18 cellular contexts compared by ENCODE assay signal in genomic region chr6:26361544-26361943, GRCh38. TPM values are rescaled to one million over a fixed set of nuclear protein-coding genes. Genes with fewer than 3 reads are reported as not detected.
DNase-seq lines count a peak whose midpoint lies in the region; ATAC-seq and TF ChIP-seq lines count a peak whose summit lies in the region.
"Had no signal": no experiment of that assay in that cellular context is flagged by ENCODE, and none has a peak within 500 bp of the region (broad histone marks: within the 10 kb centered on the region; RNA-seq: fewer than 3 reads in every experiment).

No MANE protein-coding gene starts in this region.

- H3K27ac Mint-ChIP-seq in CD4-positive, alpha-beta T cell, result peak overlapping the region; percentile 77
- peak overlapping the region; percentile 70 to 96 (median 91) for H3K27ac Mint-ChIP-seq in CD8-positive, alpha-beta memory T cell
- H3K27ac Mint-ChIP-seq in T-helper 17 cell, result peak overlapping the region; percentile 86

- no peaks in the 10 kb centered on the region for H3K27me3 Mint-ChIP-seq in CD4-positive, alpha-beta T cell
- H3K27me3 Mint-ChIP-seq in CD8-positive, alpha-beta memory T cell, result peaks cover 0 to 1% of the 10 kb centered on the region in 2 donors
- H3K27me3 Mint-ChIP-seq in T-helper 17 cell, result no peaks in the 10 kb centered on the region

- ATAC-seq in CD4-positive, alpha-beta T cell (ENCODE audit: poor library complexity), result no peak
- no peak for ATAC-seq in T-helper 17 cell
- no peak for ATAC-seq in GM21515 (IDR thresholded peaks at IDR 0.05; ENCODE audit: unreplicated experiment)
- ATAC-seq: heart left ventricle had no signal

- no peak overlapping the region for H3K9ac ChIP-seq in mucosa of rectum (ENCODE audit: low read depth in 1 of 2, low read length in 2 of 2)
- H3K9ac ChIP-seq: parathyroid adenoma had no signal

- no peak for DNase-seq in CD4-positive, alpha-beta T cell
- no peak for DNase-seq in CD8-positive, alpha-beta memory T cell
- DNase-seq in T-helper 17 cell, result no peak
- no peak for DNase-seq in stimulated activated CD4-positive, alpha-beta T cell treated with anti-CD3 and anti-CD28 coated beads, Interleukin-1b, Interleukin-23, amount 100 ng/mL, for 48 hours
- no peak for DNase-seq in activated CD4-positive, CD25-positive, alpha-beta regulatory T cell (lab: John Stamatoyannopoulos, UW)
- DNase-seq: AML-193, heart left ventricle, KBM-7, NCI-H1092 treated with DMSO at 0.1 percent for 48 hours, NCI-H526 treated with DMSO at 0.1 percent for 48 hours, OCI-M1, substantia nigra had no signal

- H3K9me3 Mint-ChIP-seq in CD4-positive, alpha-beta T cell, result no peaks in the 10 kb centered on the region
- H3K9me3 Mint-ChIP-seq in CD8-positive, alpha-beta memory T cell, result no peaks in the 10 kb centered on the region

- no peaks in the 10 kb centered on the region for H3K9me3 ChIP-seq in CD4-positive, alpha-beta T cell (ENCODE audit: control insufficient read depth, low read length)
- no peaks in the 10 kb centered on the region for H3K9me3 ChIP-seq in CD8-positive, alpha-beta memory T cell (ENCODE audit: low read length)
- H3K9me3 ChIP-seq in T-helper 17 cell (ENCODE audit: control insufficient read depth, low read length, poor library complexity, severe bottlenecking) (no peaks in the 10 kb centered on the region), mucosa of rectum (ENCODE audit: control insufficient read depth in 2 of 2, low read length in 2 of 2) (no peaks in the 10 kb centered on the region)
- H3K9me3 ChIP-seq: ascending aorta, HAP-1, heart left ventricle, SJSA1 had no signal

- no peak for TF ChIP-seq CTCF in CD4-positive, alpha-beta T cell (IDR thresholded peaks at IDR 0.05)

- no peaks in the 10 kb centered on the region for H3K36me3 ChIP-seq in CD8-positive, alpha-beta memory T cell (ENCODE audit: insufficient read depth, low read length)
- H3K36me3 ChIP-seq in mucosa of rectum (ENCODE audit: control insufficient read depth in 2 of 2, insufficient read depth in 2 of 2, low read length in 2 of 2), result no peaks in the 10 kb centered on the region
- H3K36me3 ChIP-seq: ascending aorta, HAP-1, heart left ventricle, SJSA1 had no signal

- peaks cover 36% of the 10 kb centered on the region for H3K4me1 Mint-ChIP-seq in CD4-positive, alpha-beta T cell (ENCODE audit: low read depth)
- H3K4me1 Mint-ChIP-seq in CD8-positive, alpha-beta memory T cell, result peaks cover 28 to 34% (median 31%) of the 10 kb centered on the region in 3 donors
- peaks cover 26% of the 10 kb centered on the region for H3K4me1 Mint-ChIP-seq in T-helper 17 cell

- no peaks in the 10 kb centered on the region for H3K27me3 ChIP-seq in CD4-positive, alpha-beta T cell (ENCODE audit: control insufficient read depth, insufficient read depth, low read length)
- no peaks in the 10 kb centered on the region for H3K27me3 ChIP-seq in CD8-positive, alpha-beta memory T cell (ENCODE audit: insufficient read depth, low read length, poor library complexity, severe bottlenecking)
- H3K27me3 ChIP-seq in mucosa of rectum (ENCODE audit: control insufficient read depth in 2 of 2, insufficient read depth in 2 of 2, low read length in 2 of 2), result no peaks in the 10 kb centered on the region
- H3K27me3 ChIP-seq: ascending aorta, heart left ventricle, SJSA1 had no signal

- intact Hi-C loops in CD4-positive, alpha-beta T cell (cut with DNase I, micrococcal nuclease), result loop anchor here in 1 of 2 experiments (10.0 kb wide), 1 partner anchor 113 kb away; no protein-coding TSS in a partner anchor

- H3K4me1 ChIP-seq in CD8-positive, alpha-beta memory T cell (ENCODE audit: insufficient read depth, low read length), result peaks cover 35% of the 10 kb centered on the region
- H3K4me1 ChIP-seq in mucosa of rectum (ENCODE audit: control insufficient read depth in 2 of 2, insufficient read depth in 2 of 2, low read length in 2 of 2), result peaks cover 10 to 12% of the 10 kb centered on the region in 2 donors

- CTCF ChIA-PET in CD4-positive, alpha-beta T cell (lab: Charles Lee), result no interaction called here
- CTCF ChIA-PET in CD8-positive, alpha-beta memory T cell (lab: Charles Lee), result no interaction called here

- no peaks in the 10 kb centered on the region for H3K36me3 Mint-ChIP-seq in CD4-positive, alpha-beta T cell (ENCODE audit: low read depth)
- peaks cover 0 to 3% (median 0%) of the 10 kb centered on the region in 3 donors for H3K36me3 Mint-ChIP-seq in CD8-positive, alpha-beta memory T cell
- H3K36me3 Mint-ChIP-seq in T-helper 17 cell (ENCODE audit: low read depth), result peaks cover 2% of the 10 kb centered on the region

- POLR2A ChIA-PET in CD4-positive, alpha-beta T cell (lab: Charles Lee), result no interaction called here
- POLR2A ChIA-PET in CD8-positive, alpha-beta memory T cell (lab: Charles Lee), result no interaction called here

- no peak overlapping the region for H3K4me3 ChIP-seq in CD8-positive, alpha-beta memory T cell (ENCODE audit: low read length)
- no peak overlapping the region for H3K4me3 ChIP-seq in mucosa of rectum (ENCODE audit: low read length in 2 of 2)
- H3K4me3 ChIP-seq: ascending aorta, HAP-1, heart left ventricle, SJSA1 had no signal

- H3K27ac ChIP-seq in CD4-positive, alpha-beta T cell (ENCODE audit: low read depth, low read length), result no peak overlapping the region
- H3K27ac ChIP-seq in CD8-positive, alpha-beta memory T cell (ENCODE audit: low read depth, low read length), result no peak overlapping the region
- H3K27ac ChIP-seq in mucosa of rectum (ENCODE audit: low read depth in 2 of 2, low read length in 2 of 2), result peak overlapping the region; percentile 44 to 70
- H3K27ac ChIP-seq: ascending aorta, parathyroid adenoma, SJSA1 had no signal

- peak overlapping the region; percentile 47 for H3K4me3 Mint-ChIP-seq in CD4-positive, alpha-beta T cell
- H3K4me3 Mint-ChIP-seq in CD8-positive, alpha-beta memory T cell, result peak overlapping the region in 5 of 7 donors; percentile 64 to 84 (median 77)
- H3K4me3 Mint-ChIP-seq in T-helper 17 cell, result peak overlapping the region; percentile 84

RNA-seq across cellular contexts. Expression of gene BTN3A2, which starts 3.5 kb away (rescaled TPM):
- total RNA-seq in CD4-positive, alpha-beta T cell, result 10 to 100 TPM; 40.6 to 45.5 TPM
- 10 to 100 TPM; 36.4 to 38.7 TPM for total RNA-seq in CD8-positive, alpha-beta memory T cell
- polyA plus RNA-seq in CD8-positive, alpha-beta memory T cell, result 174 TPM
- 100 to 1,000 TPM; 115 to 147 TPM for total RNA-seq in T-helper 17 cell

RNA-seq across cellular contexts. Expression of gene BTN2A2, which starts 21.4 kb away (rescaled TPM):
- total RNA-seq in CD4-positive, alpha-beta T cell, result 10 to 100 TPM in 1 of 2 experiments, 1 to 10 TPM in 1; 9.7 to 10.7 TPM
- total RNA-seq in CD8-positive, alpha-beta memory T cell, result 10 to 100 TPM; 18.0 to 19.0 TPM
- polyA plus RNA-seq in CD8-positive, alpha-beta memory T cell, result 6.8 TPM
- 10 to 100 TPM; 21.4 to 23.6 TPM for total RNA-seq in T-helper 17 cell

RNA-seq across cellular contexts. Expression of gene BTN3A1, which starts 40.5 kb away (rescaled TPM):
- total RNA-seq in CD4-positive, alpha-beta T cell, result 100 to 1,000 TPM; 109 TPM
- 10 to 100 TPM; 30.8 to 31.5 TPM for total RNA-seq in CD8-positive, alpha-beta memory T cell
- 85.0 TPM for polyA plus RNA-seq in CD8-positive, alpha-beta memory T cell
- total RNA-seq in T-helper 17 cell, result 100 to 1,000 TPM; 169 to 205 TPM

Comparison
In these comparisons a context has a peak if more than half of its experiments do, and no peak if none do; other contexts are left out.
1. H3K27ac ChIP-seq: peak in mucosa of rectum (2 of 2); none in CD4-positive, alpha-beta T cell (single experiment) and CD8-positive, alpha-beta memory T cell (single experiment).
2. Peak in every context shown above with its lines, with median percentiles within 50 percentile points of each other: H3K27ac Mint-ChIP-seq and H3K4me3 Mint-ChIP-seq.